ENCODE assay signal across 13 cellular contexts in genomic region chr2:24739355-24740025, GRCh38.
"Had no signal": no experiment of that assay in that cellular context is flagged by ENCODE, and none has a peak within 500 bp of the region (broad histone marks: within the 10 kb centered on the region; RNA-seq: fewer than 3 reads in every experiment).

No MANE protein-coding gene starts in this region.

- H3K4me3 Mint-ChIP-seq: activated naive CD4-positive, alpha-beta T cell treated with anti-CD3 and anti-CD28 coated beads for 36 hours; neural progenitor cell had no signal

- H3K4me3 ChIP-seq: neural progenitor cell, ovary, upper lobe of left lung had no signal

- H3K27ac ChIP-seq: neural progenitor cell, ovary, upper lobe of left lung had no signal

- H3K27me3 ChIP-seq: neural progenitor cell, ovary, upper lobe of left lung had no signal

- H3K9me3 ChIP-seq: ovary, upper lobe of left lung had no signal

- H3K9me3 Mint-ChIP-seq: activated naive CD4-positive, alpha-beta T cell treated with anti-CD3 and anti-CD28 coated beads for 36 hours; neural progenitor cell had no signal

- H3K36me3 ChIP-seq: neural progenitor cell, ovary had no signal

- DNase-seq: activated CD4-positive, alpha-beta T cell treated with anti-CD3 and anti-CD28 coated beads, Interleukin-2, amount 50 U/mL, for 4 hours; activated naive CD4-positive, alpha-beta T cell treated with anti-CD3 and anti-CD28 coated beads for 36 hours; caudate nucleus; cortex of kidney; effector memory CD4-positive, alpha-beta T cell; erythroblast; hippocampal formation; kidney glomerular epithelial cell; ovary; small intestine; stimulated activated naive CD4-positive, alpha-beta T cell; upper lobe of left lung had no signal

- H3K27ac Mint-ChIP-seq: activated naive CD4-positive, alpha-beta T cell treated with anti-CD3 and anti-CD28 coated beads for 36 hours; neural progenitor cell had no signal
